In the genomic region with DNA sequence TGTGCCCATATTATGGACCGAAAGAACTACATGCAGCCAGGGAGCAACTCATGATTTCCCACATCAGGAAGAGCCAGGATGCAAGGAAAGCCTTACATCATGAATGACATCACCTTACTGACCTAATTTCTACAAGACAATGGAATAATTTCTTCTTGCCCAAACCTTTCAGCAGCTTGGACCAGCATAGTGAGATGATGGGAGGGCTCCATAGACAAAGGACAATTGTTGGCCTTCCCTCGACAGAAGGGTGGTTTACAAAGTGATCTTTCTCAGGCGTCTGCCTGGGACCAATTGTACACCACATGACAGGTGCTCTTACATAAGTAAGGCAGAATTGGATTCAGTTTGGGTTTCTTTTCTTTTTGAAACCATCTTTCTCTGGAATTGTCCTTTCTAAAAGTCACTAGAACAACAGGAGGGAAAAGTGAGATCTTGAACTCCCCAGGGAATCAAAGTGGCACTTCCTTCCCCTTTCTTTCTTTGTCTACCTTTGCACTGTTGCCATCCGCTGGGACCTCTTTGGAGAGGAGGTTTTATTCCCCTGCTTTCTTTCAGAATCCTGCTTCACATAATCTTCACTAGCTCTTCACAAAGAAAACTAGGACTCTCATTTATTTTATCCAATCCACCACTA, we compare ENCODE assay signal across 1 cellular context.
TF ChIP-seq lines count a peak whose summit lies in the region.

No MANE protein-coding gene starts in this region.

TF ChIP-seq in GM12878, 131 proteins besides CTCF, POLR2A, EP300 and RAD21:
- TF ChIP-seq NFXL1 (IDR thresholded peaks at IDR 0.05; ENCODE audit: borderline replicate concordance) (no peak), MEF2B (IDR thresholded peaks at IDR 0.05; ENCODE audit: partially characterized antibody, poor library complexity, severe bottlenecking) (peak; percentile 26), ZNF24 (IDR thresholded peaks at IDR 0.05) (no peak), KLF5 (IDR thresholded peaks at IDR 0.05; ENCODE audit: partially characterized antibody) (no peak), LARP7 (IDR thresholded peaks at IDR 0.05) (no peak)
